In genomic region chr3:107641572-107642307, GRCh38 we compare ENCODE assay signal across 1 cellular context.
TF ChIP-seq lines count a peak whose summit lies in the region.

No MANE protein-coding gene starts in this region.

TF ChIP-seq in GM23338, 12 proteins besides CTCF, POLR2A, EP300 and RAD21 (continued from another document):
- TF ChIP-seq, protein P1, sequence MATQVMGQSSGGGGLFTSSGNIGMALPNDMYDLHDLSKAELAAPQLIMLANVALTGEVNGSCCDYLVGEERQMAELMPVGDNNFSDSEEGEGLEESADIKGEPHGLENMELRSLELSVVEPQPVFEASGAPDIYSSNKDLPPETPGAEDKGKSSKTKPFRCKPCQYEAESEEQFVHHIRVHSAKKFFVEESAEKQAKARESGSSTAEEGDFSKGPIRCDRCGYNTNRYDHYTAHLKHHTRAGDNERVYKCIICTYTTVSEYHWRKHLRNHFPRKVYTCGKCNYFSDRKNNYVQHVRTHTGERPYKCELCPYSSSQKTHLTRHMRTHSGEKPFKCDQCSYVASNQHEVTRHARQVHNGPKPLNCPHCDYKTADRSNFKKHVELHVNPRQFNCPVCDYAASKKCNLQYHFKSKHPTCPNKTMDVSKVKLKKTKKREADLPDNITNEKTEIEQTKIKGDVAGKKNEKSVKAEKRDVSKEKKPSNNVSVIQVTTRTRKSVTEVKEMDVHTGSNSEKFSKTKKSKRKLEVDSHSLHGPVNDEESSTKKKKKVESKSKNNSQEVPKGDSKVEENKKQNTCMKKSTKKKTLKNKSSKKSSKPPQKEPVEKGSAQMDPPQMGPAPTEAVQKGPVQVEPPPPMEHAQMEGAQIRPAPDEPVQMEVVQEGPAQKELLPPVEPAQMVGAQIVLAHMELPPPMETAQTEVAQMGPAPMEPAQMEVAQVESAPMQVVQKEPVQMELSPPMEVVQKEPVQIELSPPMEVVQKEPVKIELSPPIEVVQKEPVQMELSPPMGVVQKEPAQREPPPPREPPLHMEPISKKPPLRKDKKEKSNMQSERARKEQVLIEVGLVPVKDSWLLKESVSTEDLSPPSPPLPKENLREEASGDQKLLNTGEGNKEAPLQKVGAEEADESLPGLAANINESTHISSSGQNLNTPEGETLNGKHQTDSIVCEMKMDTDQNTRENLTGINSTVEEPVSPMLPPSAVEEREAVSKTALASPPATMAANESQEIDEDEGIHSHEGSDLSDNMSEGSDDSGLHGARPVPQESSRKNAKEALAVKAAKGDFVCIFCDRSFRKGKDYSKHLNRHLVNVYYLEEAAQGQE (IDR thresholded peaks at IDR 0.05; ENCODE audit: unreplicated experiment), result no peak
